ENCODE assay signal across 19 cellular contexts in the genomic region with DNA sequence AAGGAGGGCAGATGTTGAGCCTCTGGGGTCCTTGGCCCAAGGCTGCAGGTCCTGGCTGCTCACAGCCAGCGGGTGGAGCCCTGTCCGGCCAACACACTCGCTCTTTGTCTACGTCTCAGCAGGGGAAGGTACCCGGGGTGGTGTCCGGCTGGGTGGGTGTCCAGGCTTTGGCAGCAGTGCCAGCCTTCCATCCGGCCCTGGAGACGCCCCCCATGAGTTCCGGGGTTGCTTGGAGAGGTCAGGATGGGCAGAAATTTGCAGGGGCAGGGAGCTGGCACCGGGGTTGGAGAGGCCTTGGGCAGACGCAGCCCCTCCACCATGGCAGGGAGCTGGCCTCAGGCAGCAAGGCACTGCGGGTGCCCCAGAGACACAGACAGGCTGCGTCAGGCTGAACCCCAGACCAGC. TPM values are rescaled to one million over a fixed set of nuclear protein-coding genes. Genes with fewer than 3 reads are reported as not detected.
DNase-seq lines count a peak whose midpoint lies in the region; ATAC-seq and TF ChIP-seq lines count a peak whose summit lies in the region.
"Had no signal": no experiment of that assay in that cellular context is flagged by ENCODE, and none has a peak within 500 bp of the region (broad histone marks: within the 10 kb centered on the region; RNA-seq: fewer than 3 reads in every experiment).

No MANE protein-coding gene starts in this region.

- no peak overlapping the region; the same call in 2 of the 3 replicates for H2BK15ac ChIP-seq in IMR-90 (ENCODE audit: low read depth, low read length)

- TF ChIP-seq CTCF in IMR-90 (conservative IDR thresholded peaks at IDR 0.05; ENCODE audit: low read depth, low read length), result no peak
- TF ChIP-seq CTCF in endodermal cell (conservative IDR thresholded peaks at IDR 0.05), result peak; percentile 41
- no peak for TF ChIP-seq CTCF in lower lobe of right lung (IDR thresholded peaks at IDR 0.05)
- TF ChIP-seq CTCF in body of pancreas (IDR thresholded peaks at IDR 0.05), result no peak

- ATAC-seq in IMR-90 (ENCODE audit: low read depth) (no peak), lower lobe of right lung (peak; percentile 13 to 15), body of pancreas (no peak)
- ATAC-seq: stimulated activated naive CD8-positive, alpha-beta T cell treated with anti-CD3 and anti-CD28 coated beads, Interleukin-15, Interleukin-2, amounts not matched to agents 100 U/mL and 50 U/mL, for 24 hours had no signal

- H4K91ac ChIP-seq in IMR-90 (ENCODE audit: insufficient read depth, low read depth, low read length), result peak overlapping the region; percentile 61

- POLR2A ChIA-PET in IMR-90 (lab: Charles Lee; ENCODE audit: unreplicated experiment), result no interaction called here

- H3K27me3 ChIP-seq in IMR-90 (ENCODE audit: control insufficient read depth, insufficient read depth, low read length), result no peaks in the 10 kb centered on the region
- no peaks in the 10 kb centered on the region for H3K27me3 ChIP-seq in endodermal cell (ENCODE audit: control insufficient read depth, insufficient read depth, low read length, poor library complexity, severe bottlenecking)
- no peaks in the 10 kb centered on the region for H3K27me3 ChIP-seq in lower lobe of right lung (ENCODE audit: low read depth)
- no peaks in the 10 kb centered on the region for H3K27me3 ChIP-seq in stomach smooth muscle (ENCODE audit: control insufficient read depth in 1 of 2, insufficient read depth in 2 of 2, low read length in 2 of 2)
- no peaks in the 10 kb centered on the region for H3K27me3 ChIP-seq in body of pancreas
- H3K27me3 ChIP-seq: ovary had no signal

- intact Hi-C loops in IMR-90 (cut with micrococcal nuclease) (no loop called here), lower lobe of right lung (cut with DNase I) (no loop called here), body of pancreas (cut with DNase I) (no loop called here)

- peaks cover 1% of the 10 kb centered on the region; the same call in 1 of the 2 replicates for H3K9me3 ChIP-seq in IMR-90 (ENCODE audit: control insufficient read depth, insufficient read depth, low read length)
- no peaks in the 10 kb centered on the region for H3K9me3 ChIP-seq in endodermal cell (ENCODE audit: control insufficient read depth, low read length)
- no peaks in the 10 kb centered on the region for H3K9me3 ChIP-seq in lower lobe of right lung
- H3K9me3 ChIP-seq in stomach smooth muscle (ENCODE audit: control insufficient read depth in 2 of 2, low read length in 2 of 2), result no peaks in the 10 kb centered on the region
- H3K9me3 ChIP-seq in body of pancreas, result no peaks in the 10 kb centered on the region
- H3K9me3 ChIP-seq: ovary had no signal

- no peaks in the 10 kb centered on the region for H3K9me3 Mint-ChIP-seq in endodermal cell
- H3K9me3 Mint-ChIP-seq: activated naive CD8-positive, alpha-beta T cell treated with anti-CD3 and anti-CD28 coated beads, Interleukin-2, amount 10 ng/mL, durations not matched to agents 7 days and 5 days; activated T-cell treated with anti-CD3 and anti-CD28 coated beads, Interleukin-2, amount 50 U/mL, for 24 hours had no signal

- H3K4me1 ChIP-seq in IMR-90 (ENCODE audit: control insufficient read depth, insufficient read depth, low read length) (peaks cover 7% of the 10 kb centered on the region; the same call in 1 of the 2 replicates), endodermal cell (ENCODE audit: control insufficient read depth, insufficient read depth, low read length) (no peaks in the 10 kb centered on the region), lower lobe of right lung (no peaks in the 10 kb centered on the region), stomach smooth muscle (ENCODE audit: control insufficient read depth, insufficient read depth, low read length) (peaks cover 32% of the 10 kb centered on the region), body of pancreas (no peaks in the 10 kb centered on the region)

- no peak for TF ChIP-seq RAD21 in IMR-90 (IDR thresholded peaks at IDR 0.05; ENCODE audit: low read length)

- H4K20me1 ChIP-seq in IMR-90 (ENCODE audit: insufficient read depth, low read length), result no peaks in the 10 kb centered on the region

- H3K27ac ChIP-seq in IMR-90 (ENCODE audit: insufficient read depth, low read length), result no peak overlapping the region
- H3K27ac ChIP-seq in endodermal cell (ENCODE audit: low read depth, low read length), result peak overlapping the region; percentile 49
- H3K27ac ChIP-seq in lower lobe of right lung, result peak overlapping the region; percentile 33
- H3K27ac ChIP-seq in stomach smooth muscle (ENCODE audit: low read length), result peak overlapping the region; percentile 24
- no peak overlapping the region for H3K27ac ChIP-seq in body of pancreas
- H3K27ac ChIP-seq: ovary had no signal

- peaks cover 1% of the 10 kb centered on the region for H3K27me3 Mint-ChIP-seq in endodermal cell (ENCODE audit: insufficient read depth)
- H3K27me3 Mint-ChIP-seq: activated T-cell treated with anti-CD3 and anti-CD28 coated beads, Interleukin-2, amount 50 U/mL, for 24 hours had no signal

- H3K27ac Mint-ChIP-seq in endodermal cell, result peak overlapping the region; percentile 10
- H3K27ac Mint-ChIP-seq: activated naive CD8-positive, alpha-beta T cell treated with anti-CD3 and anti-CD28 coated beads, Interleukin-2, amount 10 ng/mL, durations not matched to agents 7 days and 5 days; activated T-cell treated with anti-CD3 and anti-CD28 coated beads, Interleukin-2, amount 50 U/mL, for 24 hours had no signal

- in situ Hi-C loops in IMR-90 (cut with MboI; ENCODE audit: low sequenced_read_pairs), result no loop called here

- BruUV-seq in IMR-90 (replicated peaks; lab: Mats Ljungman, UMichigan), result no TSS peak

- H2BK20ac ChIP-seq in IMR-90 (ENCODE audit: low read depth, low read length), result 0 out of 2 replicates have a peak overlapping the region, but pooled peaks have one; percentile 24

- peak overlapping the region; percentile 34; the same call in 1 of the 2 replicates for H2AK5ac ChIP-seq in IMR-90 (ENCODE audit: low read depth, low read length)

- DNase-seq in IMR-90 (no peak), endodermal cell (no peak), lower lobe of right lung (no peak), body of pancreas (no peak), SW480 (ENCODE audit: low spot score) (no peak), kidney tubule cell (ENCODE audit: low spot score) (no peak), KG1 (lab: John Stamatoyannopoulos, UW) (no peak)
- DNase-seq: activated CD4-positive, alpha-beta T cell treated with anti-CD3 and anti-CD28 coated beads, Interleukin-2, amount 50 U/mL, for 4 hours; activated naive CD8-positive, alpha-beta T cell treated with anti-CD3 and anti-CD28 coated beads, Interleukin-2, amount 10 ng/mL, durations not matched to agents 7 days and 5 days; activated T-cell treated with anti-CD3 and anti-CD28 coated beads, Interleukin-2, amount 50 U/mL, for 24 hours; AML-193; Karpas-422; NCI-H1417 treated with DMSO at 0.1 percent for 48 hours; NCI-H226; stimulated activated CD4-positive, alpha-beta T cell treated with anti-CD3 and anti-CD28 coated beads, Interleukin-12 subunit alpha, Interleukin-12 subunit beta, amount 100 ng/mL, for 4 hours; stimulated activated naive CD8-positive, alpha-beta T cell treated with anti-CD3 and anti-CD28 coated beads, Interleukin-15, Interleukin-2, amounts not matched to agents 100 U/mL and 50 U/mL, for 24 hours had no signal

- no peak overlapping the region for H3K4me2 ChIP-seq in IMR-90 (ENCODE audit: low read depth, low read length)

- H4K5ac ChIP-seq in IMR-90 (ENCODE audit: low read depth, low read length), result peak overlapping the region; percentile 9; the same call in 1 of the 2 replicates

- WGBS in IMR-90 (ENCODE audit: extremely low coverage in 2 of 2, insufficient read length in 1 of 2), 2 experiments, result 100% methylated on average over 2 of the region's 13 CpGs; no CpG with 5 or more reads in 1 of the 2 experiments
- 92 to 95% methylated on average over 12 to 13 of the region's 13 CpGs for WGBS in endodermal cell (ENCODE audit: insufficient coverage in 1 of 2, insufficient read length in 1 of 2), 2 experiments
- WGBS in body of pancreas, 2 donors, result 80 to 100% methylated on average over 1 to 13 of the region's 13 CpGs

- peak overlapping the region; percentile 64 for H3K4ac ChIP-seq in IMR-90 (ENCODE audit: low read depth, low read length)

- dilution Hi-C loops in IMR-90 (cut with HindIII; ENCODE audit: low sequenced_read_pairs, unreplicated experiment), result no loop called here

- H2AK9ac ChIP-seq in IMR-90 (replicated peaks; ENCODE audit: low read depth, low read length, poor library complexity), result peak overlapping the region; percentile 70

- peak overlapping the region; percentile 76; the same call in 1 of the 2 replicates for H3K14ac ChIP-seq in IMR-90 (replicated peaks; ENCODE audit: low read depth, low read length)

- peak overlapping the region; percentile 88 for H2AFZ ChIP-seq in IMR-90 (replicated peaks; ENCODE audit: low read length, poor library complexity)

- H3K9me1 ChIP-seq in IMR-90 (ENCODE audit: insufficient read depth, low read length), result no peaks in the 10 kb centered on the region

- H2BK5ac ChIP-seq in IMR-90 (ENCODE audit: low read depth, low read length, poor library complexity, severe bottlenecking), result no peak overlapping the region

- H2BK120ac ChIP-seq in IMR-90 (ENCODE audit: low read depth, low read length), result peak overlapping the region; percentile 82; the same call in 1 of the 2 replicates

- H3K4me3 ChIP-seq in IMR-90 (ENCODE audit: insufficient read depth, low read depth, low read length) (no peak overlapping the region), endodermal cell (ENCODE audit: low read length) (no peak overlapping the region), lower lobe of right lung (no peak overlapping the region), stomach smooth muscle (ENCODE audit: low read length in 2 of 2) (no peak overlapping the region), body of pancreas (no peak overlapping the region)
- H3K4me3 ChIP-seq: ovary had no signal

- H3K36me3 Mint-ChIP-seq in endodermal cell (ENCODE audit: low read depth), result no peaks in the 10 kb centered on the region
- H3K36me3 Mint-ChIP-seq: activated naive CD8-positive, alpha-beta T cell treated with anti-CD3 and anti-CD28 coated beads, Interleukin-2, amount 10 ng/mL, durations not matched to agents 7 days and 5 days had no signal

- no peak overlapping the region for H3K23ac ChIP-seq in IMR-90 (ENCODE audit: low read depth, low read length)

- CTCF ChIA-PET in IMR-90 (lab: Yijun Ruan, JAX), result interaction anchor here (0.8 kb wide), 1 partner anchor 48 kb away, joined by 3 read pairs; no protein-coding TSS in a partner anchor

- no peak overlapping the region for H3K4me3 Mint-ChIP-seq in endodermal cell
- H3K4me3 Mint-ChIP-seq: activated naive CD8-positive, alpha-beta T cell treated with anti-CD3 and anti-CD28 coated beads, Interleukin-2, amount 10 ng/mL, durations not matched to agents 7 days and 5 days; activated T-cell treated with anti-CD3 and anti-CD28 coated beads, Interleukin-2, amount 50 U/mL, for 24 hours had no signal

- peaks cover 11% of the 10 kb centered on the region for H3K4me1 Mint-ChIP-seq in endodermal cell
- H3K4me1 Mint-ChIP-seq: activated naive CD8-positive, alpha-beta T cell treated with anti-CD3 and anti-CD28 coated beads, Interleukin-2, amount 10 ng/mL, durations not matched to agents 7 days and 5 days had no signal

- H3K9ac ChIP-seq in IMR-90 (ENCODE audit: low read depth, low read length) (no peak overlapping the region), endodermal cell (ENCODE audit: extremely low read depth, low read length, poor library complexity, severe bottlenecking) (no peak overlapping the region), stomach smooth muscle (ENCODE audit: low read length in 2 of 2) (peak overlapping the region in 1 of 2 donors; percentile 38)

- no peaks in the 10 kb centered on the region for H3K79me1 ChIP-seq in IMR-90 (ENCODE audit: low read depth in 1 of 2, low read length in 2 of 2)

- H4K8ac ChIP-seq in IMR-90 (ENCODE audit: low read depth in 2 of 2, low read length in 2 of 2), result peak overlapping the region; percentile 25 to 66; a peak in 2 of 4 replicates

- no peak overlapping the region for H3K56ac ChIP-seq in IMR-90 (ENCODE audit: extremely low read depth, insufficient read depth, low read length)

- no peak for TF ChIP-seq POLR2A in IMR-90 (IDR thresholded peaks at IDR 0.05; ENCODE audit: low read depth, low read length)
- TF ChIP-seq POLR2A in body of pancreas (IDR thresholded peaks at IDR 0.05), result no peak

- H3K18ac ChIP-seq in IMR-90 (ENCODE audit: low read depth, low read length), result no peak overlapping the region; the same call in 1 of the 2 replicates

- H3K36me3 ChIP-seq in IMR-90 (ENCODE audit: control insufficient read depth, insufficient read depth, low read length) (no peaks in the 10 kb centered on the region), endodermal cell (ENCODE audit: control insufficient read depth, insufficient read depth, low read length) (no peaks in the 10 kb centered on the region), lower lobe of right lung (no peaks in the 10 kb centered on the region), stomach smooth muscle (ENCODE audit: control insufficient read depth in 2 of 2, insufficient read depth in 2 of 2, low read length in 2 of 2) (no peaks in the 10 kb centered on the region), body of pancreas (replicated peaks in 1 of 2; ENCODE audit: insufficient read depth in 1 of 2, low read depth in 2 of 2) (no peaks in the 10 kb centered on the region)
- H3K36me3 ChIP-seq: ovary had no signal

RNA-seq across cellular contexts. Expression of a gene that starts 42.2 kb away (rescaled TPM):
- 1.9 and 2.2 TPM in 2 replicates for total RNA-seq in IMR-90 (2012; rRNA removed)
- 14.3 and 15.3 TPM in 2 replicates for polyA plus RNA-seq in IMR-90 (2012; rRNA removed)
- polyA plus RNA-seq in IMR-90 (2012; cell fraction: cytosol; rRNA removed), result 9.6 and 12.3 TPM in 2 replicates
- 5.9 and 15.2 TPM in 2 replicates for polyA plus RNA-seq in IMR-90 (2012; cell fraction: nucleus; rRNA removed; ENCODE audit: low replicate concordance)
- total RNA-seq in endodermal cell, result 1 to 10 TPM in 1 of 2 donors, under 1 TPM in 1; 0.70 to 1.6 TPM
- polyA plus RNA-seq in endodermal cell (2013, experiment 1 of 2), result 78.5 TPM
- polyA plus RNA-seq in endodermal cell (2013, experiment 2 of 2), result 61.1 TPM
- total RNA-seq in lower lobe of right lung, result 83.3 TPM
- total RNA-seq in body of pancreas, result 100 to 1,000 TPM in 1 of 2 donors, 10 to 100 TPM in 1; 92.6 to 131 TPM
- total RNA-seq: activated naive CD8-positive, alpha-beta T cell treated with anti-CD3 and anti-CD28 coated beads, Interleukin-2, amount 10 ng/mL, durations not matched to agents 7 days and 5 days; SK-MEL-5 had no signal

Comparison
In these comparisons a context has a peak if more than half of its experiments do, and no peak if none do; other contexts are left out.
1. ATAC-seq: peak in lower lobe of right lung (2 of 2); none in IMR-90 (single experiment) and body of pancreas (single experiment).
2. H3K27ac ChIP-seq: peak in endodermal cell (single experiment), lower lobe of right lung (single experiment) and stomach smooth muscle (single experiment); none in IMR-90 (single experiment) and body of pancreas (0 of 4).
3. RNA of a gene that starts 42.2 kb away (total RNA-seq): 92.6 to 131 TPM in body of pancreas and 83.3 TPM in lower lobe of right lung (single experiment); 1.9 to 2.2 TPM in IMR-90 and 0.70 to 1.6 TPM in endodermal cell; every median in the first group is over 10 times any median in the second.